ENCODE assay signal across 1 cellular context in genomic region chr6:135347887-135348286, GRCh38.
TF ChIP-seq lines count a peak whose summit lies in the region.

No MANE protein-coding gene starts in this region.

TF ChIP-seq in K562, 482 proteins besides CTCF, POLR2A, EP300 and RAD21 (continued from another document):
- TF ChIP-seq HMBOX1 (IDR thresholded peaks at IDR 0.05) (peak; percentile 58), VEZF1 (CRISPR knock-in tag; IDR thresholded peaks at IDR 0.05) (no peak), ZBTB1 (CRISPR knock-in tag; IDR thresholded peaks at IDR 0.05; ENCODE audit: borderline replicate concordance, low read depth) (no peak)
- TF ChIP-seq, protein P1, sequence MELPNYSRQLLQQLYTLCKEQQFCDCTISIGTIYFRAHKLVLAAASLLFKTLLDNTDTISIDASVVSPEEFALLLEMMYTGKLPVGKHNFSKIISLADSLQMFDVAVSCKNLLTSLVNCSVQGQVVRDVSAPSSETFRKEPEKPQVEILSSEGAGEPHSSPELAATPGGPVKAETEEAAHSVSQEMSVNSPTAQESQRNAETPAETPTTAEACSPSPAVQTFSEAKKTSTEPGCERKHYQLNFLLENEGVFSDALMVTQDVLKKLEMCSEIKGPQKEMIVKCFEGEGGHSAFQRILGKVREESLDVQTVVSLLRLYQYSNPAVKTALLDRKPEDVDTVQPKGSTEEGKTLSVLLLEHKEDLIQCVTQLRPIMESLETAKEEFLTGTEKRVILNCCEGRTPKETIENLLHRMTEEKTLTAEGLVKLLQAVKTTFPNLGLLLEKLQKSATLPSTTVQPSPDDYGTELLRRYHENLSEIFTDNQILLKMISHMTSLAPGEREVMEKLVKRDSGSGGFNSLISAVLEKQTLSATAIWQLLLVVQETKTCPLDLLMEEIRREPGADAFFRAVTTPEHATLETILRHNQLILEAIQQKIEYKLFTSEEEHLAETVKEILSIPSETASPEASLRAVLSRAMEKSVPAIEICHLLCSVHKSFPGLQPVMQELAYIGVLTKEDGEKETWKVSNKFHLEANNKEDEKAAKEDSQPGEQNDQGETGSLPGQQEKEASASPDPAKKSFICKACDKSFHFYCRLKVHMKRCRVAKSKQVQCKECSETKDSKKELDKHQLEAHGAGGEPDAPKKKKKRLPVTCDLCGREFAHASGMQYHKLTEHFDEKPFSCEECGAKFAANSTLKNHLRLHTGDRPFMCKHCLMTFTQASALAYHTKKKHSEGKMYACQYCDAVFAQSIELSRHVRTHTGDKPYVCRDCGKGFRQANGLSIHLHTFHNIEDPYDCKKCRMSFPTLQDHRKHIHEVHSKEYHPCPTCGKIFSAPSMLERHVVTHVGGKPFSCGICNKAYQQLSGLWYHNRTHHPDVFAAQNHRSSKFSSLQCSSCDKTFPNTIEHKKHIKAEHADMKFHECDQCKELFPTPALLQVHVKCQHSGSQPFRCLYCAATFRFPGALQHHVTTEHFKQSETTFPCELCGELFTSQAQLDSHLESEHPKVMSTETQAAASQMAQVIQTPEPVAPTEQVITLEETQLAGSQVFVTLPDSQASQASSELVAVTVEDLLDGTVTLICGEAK (IDR thresholded peaks at IDR 0.05), result 0 out of 2 replicates have a peak, but pooled peaks have one; percentile 43
- TF ChIP-seq, protein P1 (CRISPR knock-in tag; IDR thresholded peaks at IDR 0.05), result no peak
TF ChIP-seq in K562: peak in this region for 8.
